Comparison of ENCODE assay signal across 18 cellular contexts in genomic region chr16:48035142-48035541, GRCh38.
"Had no signal": no experiment of that assay in that cellular context is flagged by ENCODE, and none has a peak within 500 bp of the region (broad histone marks: within the 10 kb centered on the region; RNA-seq: fewer than 3 reads in every experiment).

No MANE protein-coding gene starts in this region.

- H3K27ac ChIP-seq: dorsolateral prefrontal cortex, esophagus squamous epithelium, psoas muscle, skin epidermis, spleen, testis, tibial artery had no signal

- H3K4me1 ChIP-seq: esophagus squamous epithelium, psoas muscle, testis, tibial artery had no signal

- H3K27ac Mint-ChIP-seq: naive thymus-derived CD8-positive, alpha-beta T cell; nephron progenitor cell; stimulated activated memory B cell treated with anti-CD40 and anti-IgM and Interleukin-4, amounts not matched to agents 10 μg/mL and 1 μg/mL and 100 μg/mL, for 72 hours; type B pancreatic cell had no signal

- H3K36me3 Mint-ChIP-seq: stimulated activated memory B cell treated with anti-CD40 and anti-IgM and Interleukin-4, amounts not matched to agents 10 μg/mL and 1 μg/mL and 100 μg/mL, for 72 hours; type B pancreatic cell had no signal

- H3K4me3 Mint-ChIP-seq: naive thymus-derived CD8-positive, alpha-beta T cell; nephron progenitor cell; stimulated activated memory B cell treated with anti-CD40 and anti-IgM and Interleukin-4, amounts not matched to agents 10 μg/mL and 1 μg/mL and 100 μg/mL, for 72 hours; type B pancreatic cell had no signal

- H3K27me3 Mint-ChIP-seq: type B pancreatic cell had no signal

- H3K4me3 ChIP-seq: dorsolateral prefrontal cortex, esophagus squamous epithelium, lung, psoas muscle, skin epidermis, spleen, testis, tibial artery had no signal

- H3K9me3 Mint-ChIP-seq: nephron progenitor cell, type B pancreatic cell had no signal

- H3K4me1 Mint-ChIP-seq: naive thymus-derived CD8-positive, alpha-beta T cell; nephron progenitor cell; stimulated activated memory B cell treated with anti-CD40 and anti-IgM and Interleukin-4, amounts not matched to agents 10 μg/mL and 1 μg/mL and 100 μg/mL, for 72 hours had no signal

- DNase-seq: dorsolateral prefrontal cortex; effector CD4-positive, alpha-beta T cell; esophagus squamous epithelium; naive thymus-derived CD8-positive, alpha-beta T cell; nephron progenitor cell; nucleus accumbens; psoas muscle; right cardiac atrium; spleen; stimulated activated CD4-positive, alpha-beta T cell treated with anti-CD3 and anti-CD28 coated beads, Interleukin-4, amount 100 ng/mL, for 4 hours; stimulated activated naive CD8-positive, alpha-beta T cell treated with anti-CD3 and anti-CD28 coated beads, Interleukin-15, Interleukin-2, amounts not matched to agents 100 U/mL and 50 U/mL, for 24 hours; substantia nigra; testis; tibial artery had no signal

- ATAC-seq: naive thymus-derived CD8-positive, alpha-beta T cell; psoas muscle; right cardiac atrium; stimulated activated memory B cell treated with anti-CD40 and anti-IgM and Interleukin-4, amounts not matched to agents 10 μg/mL and 1 μg/mL and 100 μg/mL, for 72 hours; stimulated activated naive CD8-positive, alpha-beta T cell treated with anti-CD3 and anti-CD28 coated beads, Interleukin-15, Interleukin-2, amounts not matched to agents 100 U/mL and 50 U/mL, for 24 hours had no signal

- H3K36me3 ChIP-seq: esophagus squamous epithelium, spleen, tibial artery had no signal

- H3K9me3 ChIP-seq: esophagus squamous epithelium, psoas muscle, testis had no signal

- H3K27me3 ChIP-seq: esophagus squamous epithelium, spleen, testis, tibial artery had no signal
